In the genomic region with DNA sequence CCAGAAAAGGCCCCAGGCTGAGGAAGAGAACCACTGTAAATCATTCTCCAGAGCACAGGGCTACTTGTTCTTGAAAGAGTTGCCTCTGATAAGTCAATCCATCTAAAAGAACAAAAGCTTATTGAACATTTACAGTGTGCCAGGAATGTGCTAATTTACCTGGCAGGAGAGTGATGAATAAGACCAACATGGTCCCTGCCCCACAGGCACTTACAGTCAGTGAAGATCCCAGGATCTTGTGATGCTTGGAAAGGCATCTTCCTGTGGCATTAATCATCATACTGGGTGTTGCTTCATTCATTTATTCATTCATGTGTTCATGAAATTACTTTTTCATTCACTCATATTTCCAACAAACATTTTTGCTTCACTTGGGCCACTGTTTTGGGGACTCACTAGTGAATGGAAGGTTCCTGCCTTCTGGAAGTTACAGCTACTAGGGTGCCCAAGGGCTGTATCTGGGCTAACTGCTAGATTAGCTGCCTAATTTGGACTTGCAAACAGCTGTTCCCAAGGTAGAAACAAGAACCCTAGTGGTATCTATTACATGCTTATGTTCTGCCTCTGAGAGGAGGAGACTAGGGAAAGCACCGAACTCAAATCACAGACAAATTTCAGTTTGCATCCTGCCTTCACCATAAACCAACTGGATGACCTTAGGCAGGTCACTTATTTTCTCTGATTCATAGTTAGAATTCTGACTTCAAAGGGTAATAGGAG, we compare ENCODE assay signal across 13 cellular contexts.
DNase-seq lines count a peak whose midpoint lies in the region; ATAC-seq, FAIRE-seq and TF ChIP-seq lines count a peak whose summit lies in the region.
"Had no signal": no experiment of that assay in that cellular context is flagged by ENCODE, and none has a peak within 500 bp of the region (broad histone marks: within the 10 kb centered on the region; RNA-seq: fewer than 3 reads in every experiment).

No MANE protein-coding gene starts in this region.

- H3K4me3 ChIP-seq in astrocyte (ENCODE audit: insufficient read depth, low read depth, low read length) = no peak overlapping the region
- no peak overlapping the region for H3K4me3 ChIP-seq in keratinocyte (ENCODE audit: control insufficient read depth in 2 of 3, extremely low read depth in 1 of 3, insufficient read depth in 2 of 3, low read depth in 1 of 3, low read length in 3 of 3)
- H3K4me3 ChIP-seq: upper lobe of left lung had no signal

- intact Hi-C loops in posterior cingulate gyrus (cut with DNase I) = no loop called here

- peaks cover 68% of the 10 kb centered on the region for H3K79me2 ChIP-seq in astrocyte (ENCODE audit: insufficient read depth, low read length)
- peaks cover 48% of the 10 kb centered on the region for H3K79me2 ChIP-seq in keratinocyte (ENCODE audit: control insufficient read depth, insufficient read depth, low read length)

- no peak for TF ChIP-seq CTCF in astrocyte (IDR thresholded peaks at IDR 0.05; ENCODE audit: insufficient read depth, low read depth, low read length)
- TF ChIP-seq CTCF in keratinocyte (optimal IDR thresholded peaks at IDR 0.05 in 1 of 3, IDR thresholded peaks at IDR 0.05 in 1 of 3, conservative IDR thresholded peaks at IDR 0.05 in 1 of 3; ENCODE audit: extremely low read depth in 1 of 3, insufficient read depth in 2 of 3, low read length in 3 of 3) = no peak

- H3K9ac ChIP-seq in astrocyte (ENCODE audit: low read length) (peak overlapping the region; percentile 16), keratinocyte (ENCODE audit: control insufficient read depth, extremely low read depth, insufficient read depth, low read length) (peak overlapping the region; percentile 51)

- H3K27ac ChIP-seq in astrocyte (ENCODE audit: low read depth, low read length) = no peak overlapping the region
- H3K27ac ChIP-seq in keratinocyte (ENCODE audit: control insufficient read depth, insufficient read depth, low read length) = peak overlapping the region; percentile 86

- H2AFZ ChIP-seq in astrocyte (ENCODE audit: low read depth, low read length) (no peak overlapping the region), keratinocyte (ENCODE audit: control insufficient read depth, low read length) (no peak overlapping the region)

- H3K27ac Mint-ChIP-seq in activated T-cell treated with anti-CD3 and anti-CD28 coated beads, Interleukin-2, amount 50 U/mL, for 24 hours = peak overlapping the region; percentile 62
- H3K27ac Mint-ChIP-seq in astrocyte (ENCODE audit: unreplicated experiment) = peak overlapping the region; percentile 51
- H3K27ac Mint-ChIP-seq in stimulated activated naive CD8-positive, alpha-beta T cell treated with anti-CD3 and anti-CD28 coated beads, Interleukin-15, amount 100 ng/mL, for 72 hours = no peak overlapping the region
- H3K27ac Mint-ChIP-seq: WTC11 had no signal

- no peak for DNase-seq in activated T-cell treated with anti-CD3 and anti-CD28 coated beads, Interleukin-2, amount 50 U/mL, for 24 hours
- DNase-seq in activated T-cell treated with anti-CD3 and anti-CD28 coated beads for 4 hours (no peak), astrocyte (ENCODE audit: low read depth) (no peak), keratinocyte (ENCODE audit: low read depth, low spot score) (no peak), posterior cingulate gyrus (no peak), superior temporal gyrus (ENCODE audit: extremely low spot score) (no peak)
- no peak for DNase-seq in stimulated activated naive CD8-positive, alpha-beta T cell treated with anti-CD3 and anti-CD28 coated beads, Interleukin-15, amount 100 ng/mL, for 72 hours
- DNase-seq in activated CD8-positive, alpha-beta memory T cell treated with anti-CD3 and anti-CD28 coated beads for 24 hours = no peak
- DNase-seq: activated T-cell treated with anti-CD3 and anti-CD28 coated beads, Interleukin-2, amount 50 U/mL, for 1 hour; NCI-H2029 treated with DMSO at 0.1 percent for 48 hours; upper lobe of left lung had no signal

- peaks cover 93% of the 10 kb centered on the region for H3K36me3 Mint-ChIP-seq in activated T-cell treated with anti-CD3 and anti-CD28 coated beads, Interleukin-2, amount 50 U/mL, for 24 hours (ENCODE audit: low read depth)
- H3K36me3 Mint-ChIP-seq in astrocyte (ENCODE audit: low read depth, unreplicated experiment) = peaks cover 44% of the 10 kb centered on the region

- no peak for FAIRE-seq in astrocyte (lab: Jason Lieb, UNC)
- FAIRE-seq in keratinocyte (lab: Jason Lieb, UNC) = peak; percentile 92
- FAIRE-seq: A204.1 had no signal

- peaks cover 56% of the 10 kb centered on the region for H3K4me1 Mint-ChIP-seq in activated T-cell treated with anti-CD3 and anti-CD28 coated beads, Interleukin-2, amount 50 U/mL, for 24 hours (ENCODE audit: low read depth)
- H3K4me1 Mint-ChIP-seq in astrocyte (ENCODE audit: low read depth, unreplicated experiment) = peaks cover 49% of the 10 kb centered on the region
- H3K4me1 Mint-ChIP-seq in stimulated activated naive CD8-positive, alpha-beta T cell treated with anti-CD3 and anti-CD28 coated beads, Interleukin-15, amount 100 ng/mL, for 72 hours = peaks cover 59% of the 10 kb centered on the region

- H3K4me2 ChIP-seq in astrocyte (ENCODE audit: low read length) = no peak overlapping the region
- H3K4me2 ChIP-seq in keratinocyte (ENCODE audit: control insufficient read depth, extremely low read depth, insufficient read depth, low read depth, low read length) = peak overlapping the region; percentile 42

- H3K27me3 ChIP-seq in astrocyte (ENCODE audit: insufficient read depth, low read length) (no peaks in the 10 kb centered on the region), keratinocyte (ENCODE audit: control insufficient read depth, extremely low read depth, insufficient read depth, low read length) (no peaks in the 10 kb centered on the region)
- H3K27me3 ChIP-seq: upper lobe of left lung had no signal

- no peak overlapping the region for H3K4me3 Mint-ChIP-seq in activated T-cell treated with anti-CD3 and anti-CD28 coated beads, Interleukin-2, amount 50 U/mL, for 24 hours
- H3K4me3 Mint-ChIP-seq in astrocyte (ENCODE audit: unreplicated experiment) = no peak overlapping the region
- no peak overlapping the region for H3K4me3 Mint-ChIP-seq in stimulated activated naive CD8-positive, alpha-beta T cell treated with anti-CD3 and anti-CD28 coated beads, Interleukin-15, amount 100 ng/mL, for 72 hours
- H3K4me3 Mint-ChIP-seq: WTC11 had no signal

- H3K9me1 ChIP-seq in keratinocyte (ENCODE audit: control insufficient read depth, extremely low read depth, insufficient read depth, low read length) = peaks cover 5% of the 10 kb centered on the region

- peak; percentile 19 for ATAC-seq in stimulated activated naive CD8-positive, alpha-beta T cell treated with anti-CD3 and anti-CD28 coated beads, Interleukin-15, amount 100 ng/mL, for 72 hours

- dilution Hi-C loops in keratinocyte (cut with MboI; ENCODE audit: extremely low pct_ligation_motif_present, low sequenced_read_pairs) = no loop called here

- H3K36me3 ChIP-seq in astrocyte (ENCODE audit: insufficient read depth, low read length) = peaks cover 45% of the 10 kb centered on the region
- H3K36me3 ChIP-seq in keratinocyte (ENCODE audit: control insufficient read depth in 2 of 2, extremely low read depth in 1 of 2, insufficient read depth in 2 of 2, low read length in 2 of 2) = peaks cover 6 to 47% of the 10 kb centered on the region in 2 experiments

- H3K27me3 Mint-ChIP-seq in activated T-cell treated with anti-CD3 and anti-CD28 coated beads, Interleukin-2, amount 50 U/mL, for 24 hours = no peaks in the 10 kb centered on the region
- no peaks in the 10 kb centered on the region for H3K27me3 Mint-ChIP-seq in astrocyte (ENCODE audit: low read depth, unreplicated experiment)
- no peaks in the 10 kb centered on the region for H3K27me3 Mint-ChIP-seq in stimulated activated naive CD8-positive, alpha-beta T cell treated with anti-CD3 and anti-CD28 coated beads, Interleukin-15, amount 100 ng/mL, for 72 hours

- no peaks in the 10 kb centered on the region for H3K9me3 Mint-ChIP-seq in activated T-cell treated with anti-CD3 and anti-CD28 coated beads, Interleukin-2, amount 50 U/mL, for 24 hours
- no peaks in the 10 kb centered on the region for H3K9me3 Mint-ChIP-seq in astrocyte (ENCODE audit: unreplicated experiment)
- peaks cover 5 to 10% of the 10 kb centered on the region in 2 donors for H3K9me3 Mint-ChIP-seq in stimulated activated naive CD8-positive, alpha-beta T cell treated with anti-CD3 and anti-CD28 coated beads, Interleukin-15, amount 100 ng/mL, for 72 hours

- peaks cover 9% of the 10 kb centered on the region for H3K4me1 ChIP-seq in astrocyte (ENCODE audit: insufficient read depth, low read length)
- peaks cover 76% of the 10 kb centered on the region for H3K4me1 ChIP-seq in keratinocyte (ENCODE audit: control insufficient read depth, extremely low read depth, insufficient read depth, low read length)

- H3K9me3 ChIP-seq in astrocyte (ENCODE audit: insufficient read depth, low read depth, low read length) = peaks cover 2% of the 10 kb centered on the region
- no peaks in the 10 kb centered on the region for H3K9me3 ChIP-seq in keratinocyte (ENCODE audit: control insufficient read depth, low read depth, low read length)
- H3K9me3 ChIP-seq: upper lobe of left lung had no signal

- peaks cover 48% of the 10 kb centered on the region for H4K20me1 ChIP-seq in astrocyte (ENCODE audit: insufficient read depth, low read length)
- no peaks in the 10 kb centered on the region for H4K20me1 ChIP-seq in keratinocyte (ENCODE audit: control insufficient read depth, extremely low read depth, insufficient read depth, low read length)

Comparison
In these comparisons a context has a peak if more than half of its experiments do, and no peak if none do; other contexts are left out.
1. H3K27ac Mint-ChIP-seq: peak in activated T-cell treated with anti-CD3 and anti-CD28 coated beads, Interleukin-2, amount 50 U/mL, for 24 hours (single experiment) and astrocyte (single experiment); none in stimulated activated naive CD8-positive, alpha-beta T cell treated with anti-CD3 and anti-CD28 coated beads, Interleukin-15, amount 100 ng/mL, for 72 hours (0 of 2).